Comparison of ENCODE assay signal across 2 cellular contexts in genomic region chr10:84248794-84249193, GRCh38.
TF ChIP-seq lines count a peak whose summit lies in the region.

No MANE protein-coding gene starts in this region.

TF ChIP-seq in HepG2, 621 proteins besides CTCF, POLR2A, EP300 and RAD21:
- no peak for TF ChIP-seq HDAC6 (IDR thresholded peaks at IDR 0.05; ENCODE audit: low read depth, low read length)
- TF ChIP-seq NFAT5 (CRISPR knock-in tag; IDR thresholded peaks at IDR 0.05), result no peak
- TF ChIP-seq NKX3-1 (CRISPR knock-in tag; IDR thresholded peaks at IDR 0.05), result no peak
- no peak for TF ChIP-seq NR2C2 (CRISPR knock-in tag; IDR thresholded peaks at IDR 0.05; ENCODE audit: borderline replicate concordance)
- TF ChIP-seq ZNF773 (CRISPR knock-in tag; IDR thresholded peaks at IDR 0.05; ENCODE audit: borderline replicate concordance), result no peak
- TF ChIP-seq FOXK1 (CRISPR knock-in tag; IDR thresholded peaks at IDR 0.05; ENCODE audit: borderline replicate concordance, low read depth), result no peak
- TF ChIP-seq ISL2 (CRISPR knock-in tag; IDR thresholded peaks at IDR 0.05), result no peak
- TF ChIP-seq ZNF549 (CRISPR knock-in tag; IDR thresholded peaks at IDR 0.05), result no peak
- TF ChIP-seq ZNF749 (CRISPR knock-in tag; IDR thresholded peaks at IDR 0.05; ENCODE audit: borderline replicate concordance), result no peak
- TF ChIP-seq MXD3 (CRISPR knock-in tag; IDR thresholded peaks at IDR 0.05), result no peak
- TF ChIP-seq ZNF550 (CRISPR knock-in tag; IDR thresholded peaks at IDR 0.05; ENCODE audit: borderline replicate concordance), result no peak
- TF ChIP-seq PRMT3 (CRISPR knock-in tag; IDR thresholded peaks at IDR 0.05; ENCODE audit: borderline replicate concordance, low read depth), result no peak
- TF ChIP-seq SNAI1 (CRISPR knock-in tag; IDR thresholded peaks at IDR 0.05; ENCODE audit: borderline replicate concordance), result no peak

TF ChIP-seq in WTC11, 78 proteins besides CTCF, POLR2A, EP300 and RAD21:
- TF ChIP-seq HMGXB4 (CRISPR knock-in tag; IDR thresholded peaks at IDR 0.05) (no peak), GRHL2 (CRISPR knock-in tag; IDR thresholded peaks at IDR 0.05; ENCODE audit: insufficient replicate concordance, severe bottlenecking) (no peak), ZNF219 (CRISPR knock-in tag; IDR thresholded peaks at IDR 0.05; ENCODE audit: borderline replicate concordance) (no peak), CDX4 (CRISPR knock-in tag; IDR thresholded peaks at IDR 0.05; ENCODE audit: borderline replicate concordance) (no peak), GTF2I (CRISPR knock-in tag; conservative IDR thresholded peaks at IDR 0.05) (no peak), NFE2L1 (CRISPR knock-in tag; IDR thresholded peaks at IDR 0.05) (no peak), ZNF317 (CRISPR knock-in tag; IDR thresholded peaks at IDR 0.05; ENCODE audit: borderline replicate concordance, low read depth) (no peak), TEAD4 (CRISPR knock-in tag; IDR thresholded peaks at IDR 0.05) (no peak), ZNF121 (CRISPR knock-in tag; IDR thresholded peaks at IDR 0.05) (no peak), USF2 (CRISPR knock-in tag; IDR thresholded peaks at IDR 0.05) (no peak), ZNF281 (CRISPR knock-in tag; IDR thresholded peaks at IDR 0.05) (no peak), ERG (CRISPR knock-in tag; IDR thresholded peaks at IDR 0.05) (no peak)
